In genomic region chr10:117784776-117785175, GRCh38 we compare ENCODE assay signal across 19 cellular contexts.
"Had no signal": no experiment of that assay in that cellular context is flagged by ENCODE, and none has a peak within 500 bp of the region (broad histone marks: within the 10 kb centered on the region; RNA-seq: fewer than 3 reads in every experiment).

No MANE protein-coding gene starts in this region.

- H3K9me3 Mint-ChIP-seq: dendritic cell treated with granulocyte-macrophage colony-stimulating factor and Interleukin-4, amounts not matched to agents 40 ng/mL and 50 ng/mL, for 4 days; endodermal cell; mesothelial cell of epicardium had no signal

- H3K27me3 Mint-ChIP-seq: effector memory CD8-positive, alpha-beta T cell had no signal

- H3K27ac Mint-ChIP-seq: dendritic cell treated with granulocyte-macrophage colony-stimulating factor and Interleukin-4, amounts not matched to agents 40 ng/mL and 50 ng/mL, for 4 days; effector memory CD8-positive, alpha-beta T cell; endodermal cell; mesothelial cell of epicardium had no signal

- H3K36me3 Mint-ChIP-seq: mesothelial cell of epicardium had no signal

- H3K4me3 Mint-ChIP-seq: dendritic cell treated with granulocyte-macrophage colony-stimulating factor and Interleukin-4, amounts not matched to agents 40 ng/mL and 50 ng/mL, for 4 days; effector memory CD8-positive, alpha-beta T cell; endodermal cell; mesothelial cell of epicardium had no signal

- DNase-seq: effector CD8-positive, alpha-beta T cell; effector memory CD8-positive, alpha-beta T cell; erythroblast; esophagus squamous epithelium; foreskin fibroblast; foreskin melanocyte; gastrocnemius medialis; glutamatergic neuron; heart right ventricle; hippocampal formation; left cardiac atrium; left lung; left ventricle myocardium superior; lower lobe of right lung; mesenchymal stem cell; mucosa of descending colon had no signal
